1 cellular context compared by ENCODE assay signal in genomic region chr2:229914182-229914581, GRCh38.
TF ChIP-seq lines count a peak whose summit lies in the region.

No MANE protein-coding gene starts in this region.

TF ChIP-seq in GM12878, 131 proteins besides CTCF, POLR2A, EP300 and RAD21:
- peak; percentile 39; the same call in 1 of the 3 replicates for TF ChIP-seq POU2F2 (IDR thresholded peaks at IDR 0.05; ENCODE audit: borderline replicate concordance, low read depth, low read length)
- no peak for TF ChIP-seq BHLHE40 (IDR thresholded peaks at IDR 0.05; ENCODE audit: borderline replicate concordance in 1 of 2, low read depth in 2 of 2, low read length in 1 of 2)
